In genomic region chr22:36350751-36351594, GRCh38 we compare ENCODE assay signal across 8 cellular contexts. TPM values are rescaled to one million over a fixed set of nuclear protein-coding genes. Genes with fewer than 3 reads are reported as not detected.
A peak's percentile ranks its signal among the peaks of the same experiment; 100 is the strongest.
DNase-seq lines count a peak whose midpoint lies in the region; ATAC-seq and TF ChIP-seq lines count a peak whose summit lies in the region.

No MANE protein-coding gene starts in this region.

- peak overlapping the region; percentile 85 to 87 for H3K27ac ChIP-seq in right atrium auricular region

- H3K36me3 ChIP-seq in right atrium auricular region, result peaks cover 28% of the 10 kb centered on the region
- peaks cover 41% of the 10 kb centered on the region for H3K36me3 ChIP-seq in skeletal muscle satellite cell (ENCODE audit: insufficient read depth, low read length)

- POLR2A ChIA-PET in activated CD8-positive, alpha-beta T cell treated with anti-CD3 and anti-CD28 coated beads, Interleukin-2, amount 10 ng/mL, durations not matched to agents 7 days and 5 days (lab: Charles Lee), result no interaction called here

- H3K27ac Mint-ChIP-seq in activated CD8-positive, alpha-beta T cell treated with anti-CD3 and anti-CD28 coated beads, Interleukin-2, amount 10 ng/mL, durations not matched to agents 7 days and 5 days, result peak overlapping the region; percentile 86

- H3K27me3 ChIP-seq in right atrium auricular region (no peaks in the 10 kb centered on the region), skeletal muscle satellite cell (ENCODE audit: control insufficient read depth, insufficient read depth, low read length) (no peaks in the 10 kb centered on the region)

- H3K9me3 ChIP-seq in right atrium auricular region (no peaks in the 10 kb centered on the region), skeletal muscle satellite cell (replicated peaks; ENCODE audit: low read length) (no peaks in the 10 kb centered on the region)

- no peak for ATAC-seq in activated CD8-positive, alpha-beta T cell treated with anti-CD3 and anti-CD28 coated beads, Interleukin-2, amount 10 ng/mL, durations not matched to agents 7 days and 5 days
- ATAC-seq in GM21576 (IDR thresholded peaks at IDR 0.05; ENCODE audit: unreplicated experiment), result no peak

- TF ChIP-seq POLR2A in GM15510 (IDR thresholded peaks at IDR 0.05; ENCODE audit: borderline replicate concordance, extremely low read depth, insufficient read length), result peak; percentile 1

- TF ChIP-seq CTCF in right atrium auricular region (IDR thresholded peaks at IDR 0.05), result no peak

- H3K9ac ChIP-seq in skeletal muscle satellite cell (ENCODE audit: low read depth, low read length), result peak overlapping the region; percentile 72

- H3K9me3 Mint-ChIP-seq in activated CD8-positive, alpha-beta T cell treated with anti-CD3 and anti-CD28 coated beads, Interleukin-2, amount 10 ng/mL, durations not matched to agents 7 days and 5 days (ENCODE audit: insufficient read depth), result no peaks in the 10 kb centered on the region

- H3K4me3 Mint-ChIP-seq in activated CD8-positive, alpha-beta T cell treated with anti-CD3 and anti-CD28 coated beads, Interleukin-2, amount 10 ng/mL, durations not matched to agents 7 days and 5 days, result peak overlapping the region; percentile 43

- H3K27me3 Mint-ChIP-seq in activated CD8-positive, alpha-beta T cell treated with anti-CD3 and anti-CD28 coated beads, Interleukin-2, amount 10 ng/mL, durations not matched to agents 7 days and 5 days (ENCODE audit: low read depth), result no peaks in the 10 kb centered on the region

- H3K4me3 ChIP-seq in right atrium auricular region (peak overlapping the region in 1 of 2 donors; percentile 13), skeletal muscle satellite cell (ENCODE audit: low read length) (peak overlapping the region; percentile 24)

- CTCF ChIA-PET in activated CD8-positive, alpha-beta T cell treated with anti-CD3 and anti-CD28 coated beads, Interleukin-2, amount 10 ng/mL, durations not matched to agents 7 days and 5 days (lab: Charles Lee), result interaction anchor here (1.4 to 2.3 kb wide), 3 partner anchors 12 to 27 kb away, joined by 3 to 6 read pairs (median 3); no protein-coding TSS in a partner anchor

- H3K4me1 Mint-ChIP-seq in activated CD8-positive, alpha-beta T cell treated with anti-CD3 and anti-CD28 coated beads, Interleukin-2, amount 10 ng/mL, durations not matched to agents 7 days and 5 days (ENCODE audit: low read depth), result peaks cover 84% of the 10 kb centered on the region

- H3K4me1 ChIP-seq in right atrium auricular region, result peaks cover 0 to 96% of the 10 kb centered on the region in 2 donors
- H3K4me1 ChIP-seq in skeletal muscle satellite cell (ENCODE audit: control insufficient read depth, insufficient read depth, low read length), result peaks cover 61% of the 10 kb centered on the region

- no peak for DNase-seq in activated CD8-positive, alpha-beta T cell treated with anti-CD3 and anti-CD28 coated beads, Interleukin-2, amount 10 ng/mL, durations not matched to agents 7 days and 5 days
- no peak for DNase-seq in right atrium auricular region (ENCODE audit: low spot score)
- no peak for DNase-seq in D341Med (ENCODE audit: low spot score)
- no peak for DNase-seq in NCI-H2029 treated with DMSO at 0.1 percent for 48 hours (lab: John Stamatoyannopoulos, UW)
- DNase-seq in HPDE6-E6E7 (ENCODE audit: extremely low spot score), result no peak

- H3K36me3 Mint-ChIP-seq in activated CD8-positive, alpha-beta T cell treated with anti-CD3 and anti-CD28 coated beads, Interleukin-2, amount 10 ng/mL, durations not matched to agents 7 days and 5 days (ENCODE audit: low read depth), result peaks cover 64% of the 10 kb centered on the region

- peak overlapping the region; percentile 71 for H3K4me2 ChIP-seq in skeletal muscle satellite cell (ENCODE audit: low read length)

RNA-seq across cellular contexts. Expression of gene MYH9, which starts 36.8 kb away (rescaled TPM):
- 100 to 1,000 TPM; 857 to 883 TPM for total RNA-seq in activated CD8-positive, alpha-beta T cell treated with anti-CD3 and anti-CD28 coated beads, Interleukin-2, amount 10 ng/mL, durations not matched to agents 7 days and 5 days
- 100 to 1,000 TPM; 125 to 229 TPM for total RNA-seq in right atrium auricular region
- total RNA-seq in skeletal muscle satellite cell (2012; rRNA removed), result 248 and 329 TPM in 2 replicates
